20 cellular contexts compared by ENCODE assay signal in the genomic region with DNA sequence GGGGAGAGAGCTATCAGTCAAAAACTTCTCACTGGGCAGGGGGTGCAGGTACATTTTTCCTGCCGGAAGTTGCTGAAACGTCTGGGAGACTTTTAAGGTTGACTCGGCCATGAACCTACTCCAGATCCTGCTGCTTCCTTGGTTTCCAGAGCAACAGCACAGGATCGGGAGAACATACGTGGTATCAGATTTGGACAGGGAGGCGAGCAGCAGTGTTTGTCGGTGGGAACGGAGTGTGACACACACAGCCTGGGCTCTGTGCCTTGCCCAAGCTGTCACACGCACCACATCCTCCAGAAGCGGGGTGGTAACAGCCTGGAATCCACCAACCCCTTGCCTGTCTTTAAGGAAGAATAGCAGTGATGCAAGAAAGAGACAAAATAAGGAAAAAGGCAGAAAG.
DNase-seq lines count a peak whose midpoint lies in the region; ATAC-seq and TF ChIP-seq lines count a peak whose summit lies in the region.
"Had no signal": no experiment of that assay in that cellular context is flagged by ENCODE, and none has a peak within 500 bp of the region (broad histone marks: within the 10 kb centered on the region; RNA-seq: fewer than 3 reads in every experiment).

No MANE protein-coding gene starts in this region.

- H3K27me3 Mint-ChIP-seq in brain, result peaks cover 17% of the 10 kb centered on the region
- H3K27me3 Mint-ChIP-seq in mesothelial cell of epicardium (ENCODE audit: low read depth), result no peaks in the 10 kb centered on the region
- H3K27me3 Mint-ChIP-seq in nephron progenitor cell (ENCODE audit: low read depth, poor library complexity), result peaks cover 7% of the 10 kb centered on the region

- 4 to 8% methylated on average over 10 of the region's 10 CpGs for WGBS in aorta, 2 donors

- peaks cover 0 to 2% (median 0%) of the 10 kb centered on the region in 5 experiments for H3K9me3 Mint-ChIP-seq in brain
- H3K9me3 Mint-ChIP-seq in mesothelial cell of epicardium, result no peaks in the 10 kb centered on the region
- H3K9me3 Mint-ChIP-seq in nephron progenitor cell, result peaks cover 3% of the 10 kb centered on the region

- no peak overlapping the region for H3K27ac ChIP-seq in aorta (ENCODE audit: low read depth in 1 of 2, low read length in 2 of 2)
- H3K27ac ChIP-seq: C4-2B, Peyer's patch had no signal

- H3K27me3 ChIP-seq in aorta (ENCODE audit: control insufficient read depth in 1 of 2, insufficient read depth in 2 of 2, low read length in 1 of 2), result no peaks in the 10 kb centered on the region
- H3K27me3 ChIP-seq: Peyer's patch had no signal

- peaks cover 44% of the 10 kb centered on the region for H3K4me1 Mint-ChIP-seq in brain
- peaks cover 31% of the 10 kb centered on the region for H3K4me1 Mint-ChIP-seq in mesothelial cell of epicardium
- peaks cover 46% of the 10 kb centered on the region for H3K4me1 Mint-ChIP-seq in nephron progenitor cell

- H3K4me3 ChIP-seq in aorta (ENCODE audit: low read length in 2 of 2), result no peak overlapping the region
- H3K4me3 ChIP-seq: Peyer's patch had no signal

- peak; percentile 72 for ATAC-seq in aorta (ENCODE audit: low FRiP score)

- H3K36me3 ChIP-seq in aorta (ENCODE audit: control insufficient read depth in 1 of 2, insufficient read depth in 2 of 2, low read length in 1 of 2), result no peaks in the 10 kb centered on the region
- H3K36me3 ChIP-seq: Peyer's patch had no signal

- H3K36me3 Mint-ChIP-seq in brain, result no peaks in the 10 kb centered on the region
- no peaks in the 10 kb centered on the region for H3K36me3 Mint-ChIP-seq in mesothelial cell of epicardium
- no peaks in the 10 kb centered on the region for H3K36me3 Mint-ChIP-seq in nephron progenitor cell (ENCODE audit: low read depth)

- peak overlapping the region in 3 of 5 experiments; percentile 3 to 65 (median 27) for H3K27ac Mint-ChIP-seq in brain
- H3K27ac Mint-ChIP-seq in mesothelial cell of epicardium, result peak overlapping the region; percentile 10
- H3K27ac Mint-ChIP-seq in nephron progenitor cell, result no peak overlapping the region
- H3K27ac Mint-ChIP-seq: HFFc6 had no signal

- no peak for TF ChIP-seq CTCF in brain (conservative IDR thresholded peaks at IDR 0.05)
- no peak for TF ChIP-seq CTCF in mesothelial cell of epicardium (IDR thresholded peaks at IDR 0.05; ENCODE audit: unreplicated experiment)
- TF ChIP-seq CTCF in nephron progenitor cell (IDR thresholded peaks at IDR 0.05), result no peak

- peaks cover 2 to 8% of the 10 kb centered on the region in 2 donors for H3K4me1 ChIP-seq in aorta (ENCODE audit: control insufficient read depth in 1 of 2, insufficient read depth in 2 of 2, low read length in 2 of 2)
- H3K4me1 ChIP-seq: Peyer's patch had no signal

- H3K9me3 ChIP-seq in aorta (ENCODE audit: control insufficient read depth, low read length), result no peaks in the 10 kb centered on the region
- H3K9me3 ChIP-seq: Peyer's patch had no signal

- peak in 24 of 42 donors; percentile 11 to 66 (median 32) for DNase-seq in head of caudate nucleus
- no peak for DNase-seq in mesothelial cell of epicardium (ENCODE audit: low spot score in 2 of 2, unreplicated experiment in 2 of 2)
- DNase-seq in aorta, result peak in 1 of 2 donors; percentile 74
- DNase-seq in nephron progenitor cell, result no peak
- DNase-seq in NCI-H748 treated with DMSO at 0.1 percent for 48 hours (lab: John Stamatoyannopoulos, UW), result no peak
- no peak for DNase-seq in activated T-cell treated with anti-CD3 and anti-CD28 coated beads, Interleukin-2, amount 50 U/mL, for 1 hour
- DNase-seq: COR-L47, DMS153, EL, HFFc6, IMR-90, Kasumi-1, NCI-H1105 treated with DMSO at 0.1 percent for 48 hours, NCI-H1930, NCI-H2171 treated with DMSO at 0.1 percent for 48 hours, NCI-H510A, Peyer's patch, SHP77 treated with DMSO at 0.1 percent for 48 hours had no signal

- H3K4me3 Mint-ChIP-seq in brain, result peak overlapping the region in 1 of 5 experiments; percentile 19
- no peak overlapping the region for H3K4me3 Mint-ChIP-seq in mesothelial cell of epicardium
- no peak overlapping the region for H3K4me3 Mint-ChIP-seq in nephron progenitor cell
- H3K4me3 Mint-ChIP-seq: HFFc6 had no signal

- intact Hi-C loops in head of caudate nucleus (cut with DNase I) (no loop called here), aorta (cut with DNase I) (no loop called here)

Comparison
In these comparisons a context has a peak if more than half of its experiments do, and no peak if none do; other contexts are left out.
1. DNase-seq: peak in head of caudate nucleus (24 of 42); none in mesothelial cell of epicardium (0 of 2), nephron progenitor cell (single experiment), NCI-H748 treated with DMSO at 0.1 percent for 48 hours (single experiment) and activated T-cell treated with anti-CD3 and anti-CD28 coated beads, Interleukin-2, amount 50 U/mL, for 1 hour (single experiment).